In the genomic region with DNA sequence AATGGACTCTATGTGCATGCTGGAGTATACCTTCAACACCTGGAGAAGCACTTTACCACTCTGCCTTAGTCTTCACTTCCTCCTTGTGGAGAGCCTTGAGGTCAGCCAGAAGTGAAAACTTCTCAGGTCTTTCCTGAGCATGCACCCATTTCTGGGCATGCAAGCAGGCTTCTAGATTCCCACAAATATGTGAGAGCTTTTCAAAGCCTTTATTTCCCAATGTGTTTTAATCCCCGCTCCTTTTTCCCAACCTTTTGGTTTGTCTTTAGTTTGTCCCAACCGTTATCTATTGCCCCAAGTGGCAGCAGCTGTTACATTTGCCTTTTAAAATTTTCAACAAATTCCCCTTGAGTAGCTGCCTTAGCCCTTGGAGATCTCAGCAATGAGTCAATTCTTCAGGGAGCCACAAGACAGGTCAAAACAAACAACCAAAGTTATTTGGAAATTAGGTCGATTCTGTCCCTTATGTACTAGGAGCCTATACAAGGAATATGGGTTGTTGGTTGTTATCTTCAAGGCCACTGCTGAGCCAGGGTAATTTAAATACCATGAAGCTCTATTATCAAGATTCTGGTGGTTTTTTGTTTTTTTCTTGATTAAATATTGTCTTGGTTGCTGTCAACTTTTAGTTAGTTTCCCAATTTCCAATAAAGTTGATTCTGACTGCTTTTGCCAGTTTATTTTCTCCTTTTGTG, we compare ENCODE assay signal across 18 cellular contexts. TPM values are rescaled to one million over a fixed set of nuclear protein-coding genes. Genes with fewer than 3 reads are reported as not detected.
DNase-seq lines count a peak whose midpoint lies in the region; ATAC-seq and TF ChIP-seq lines count a peak whose summit lies in the region.
"Had no signal": no experiment of that assay in that cellular context is flagged by ENCODE, and none has a peak within 500 bp of the region (broad histone marks: within the 10 kb centered on the region; RNA-seq: fewer than 3 reads in every experiment).

No MANE protein-coding gene starts in this region.

- H3K27ac Mint-ChIP-seq in endodermal cell, result no peak overlapping the region
- H3K27ac Mint-ChIP-seq: activated CD4-positive, alpha-beta memory T cell treated with anti-CD3 and anti-CD28 coated beads for 36 hours; CD4-positive, alpha-beta memory T cell had no signal

- CTCF ChIA-PET in PC-3 (lab: Charles Lee), result interaction anchor here (1.6 kb wide), 1 partner anchor 19 kb away, joined by 14 read pairs; no protein-coding TSS in a partner anchor

- H3K4me1 ChIP-seq in PC-3 (ENCODE audit: insufficient read depth, low read length), result peaks cover 54% of the 10 kb centered on the region
- peaks cover 2% of the 10 kb centered on the region for H3K4me1 ChIP-seq in endodermal cell (ENCODE audit: control insufficient read depth, insufficient read depth, low read length)
- H3K4me1 ChIP-seq in smooth muscle cell (ENCODE audit: low read depth), result no peaks in the 10 kb centered on the region
- H3K4me1 ChIP-seq: HAP-1 had no signal

- peaks cover 12% of the 10 kb centered on the region for H3K4me1 Mint-ChIP-seq in endodermal cell

- no TSS peak for BruUV-seq in PC-3 (replicated peaks; lab: Mats Ljungman, UMichigan)

- H3K4me2 ChIP-seq in PC-3 (ENCODE audit: low read length) (peak overlapping the region; percentile 38), smooth muscle cell (peak overlapping the region; percentile 43)

- peak; percentile 15; the same call in 1 of the 2 replicates for TF ChIP-seq CTCF in PC-3 (conservative IDR thresholded peaks at IDR 0.05; ENCODE audit: low read depth, low read length)
- TF ChIP-seq CTCF in endodermal cell (conservative IDR thresholded peaks at IDR 0.05), result no peak
- TF ChIP-seq CTCF in smooth muscle cell (IDR thresholded peaks at IDR 0.05; ENCODE audit: borderline replicate concordance, insufficient read depth, poor library complexity, severe bottlenecking), result no peak

- peak overlapping the region; percentile 56 for H3K27ac ChIP-seq in PC-3 (ENCODE audit: low read length)
- no peak overlapping the region for H3K27ac ChIP-seq in endodermal cell (ENCODE audit: low read depth, low read length)
- no peak overlapping the region for H3K27ac ChIP-seq in smooth muscle cell (ENCODE audit: low read depth)
- H3K27ac ChIP-seq: SK-N-MC had no signal

- no peak overlapping the region for H3K9ac ChIP-seq in PC-3 (ENCODE audit: low read length)
- no peak overlapping the region for H3K9ac ChIP-seq in endodermal cell (ENCODE audit: extremely low read depth, low read length, poor library complexity, severe bottlenecking)
- H3K9ac ChIP-seq in smooth muscle cell (ENCODE audit: low read depth), result no peak overlapping the region

- peaks cover 66% of the 10 kb centered on the region for H3K27me3 Mint-ChIP-seq in endodermal cell (ENCODE audit: insufficient read depth)

- no peak overlapping the region for H3K4me3 Mint-ChIP-seq in endodermal cell
- H3K4me3 Mint-ChIP-seq: activated CD4-positive, alpha-beta memory T cell treated with anti-CD3 and anti-CD28 coated beads for 36 hours; CD4-positive, alpha-beta memory T cell had no signal

- ATAC-seq in Right ventricle myocardium superior (ENCODE audit: poor library complexity), result peak; percentile 70
- ATAC-seq in PC-3, result no peak
- no peak for ATAC-seq in GM19395 (IDR thresholded peaks at IDR 0.05; ENCODE audit: unreplicated experiment)

- H3K36me3 ChIP-seq in PC-3 (ENCODE audit: low read depth, low read length), result no peaks in the 10 kb centered on the region
- H3K36me3 ChIP-seq in endodermal cell (ENCODE audit: control insufficient read depth, insufficient read depth, low read length), result no peaks in the 10 kb centered on the region
- no peaks in the 10 kb centered on the region for H3K36me3 ChIP-seq in smooth muscle cell (ENCODE audit: low read depth)
- H3K36me3 ChIP-seq: HAP-1 had no signal

- H3K9me3 ChIP-seq in PC-3 (ENCODE audit: low read length), result peaks cover 21% of the 10 kb centered on the region; the same call in 1 of the 2 replicates
- peaks cover 29% of the 10 kb centered on the region for H3K9me3 ChIP-seq in endodermal cell (ENCODE audit: control insufficient read depth, low read length)
- H3K9me3 ChIP-seq in smooth muscle cell (replicated peaks; ENCODE audit: low read depth), result no peaks in the 10 kb centered on the region

- peaks cover 34% of the 10 kb centered on the region for H3K9me3 Mint-ChIP-seq in endodermal cell

- intact Hi-C loops in Right ventricle myocardium superior (cut with DNase I) (no loop called here), cardiac septum (cut with DNase I) (no loop called here), PC-3 (cut with micrococcal nuclease) (no loop called here)

- no peaks in the 10 kb centered on the region for H3K36me3 Mint-ChIP-seq in endodermal cell (ENCODE audit: low read depth)

- H3F3A ChIP-seq in PC-3 (ENCODE audit: low read length, unreplicated experiment), result peaks cover 2% of the 10 kb centered on the region
- peaks cover 5% of the 10 kb centered on the region for H3F3A ChIP-seq in smooth muscle cell (ENCODE audit: low read depth)

- H4K20me1 ChIP-seq in PC-3 (ENCODE audit: low read length) (no peaks in the 10 kb centered on the region), smooth muscle cell (ENCODE audit: low read depth) (no peaks in the 10 kb centered on the region)

- no peaks in the 10 kb centered on the region for H3K79me2 ChIP-seq in PC-3 (ENCODE audit: low read length)
- H3K79me2 ChIP-seq in smooth muscle cell (ENCODE audit: low read depth), result no peaks in the 10 kb centered on the region

- H3K4me3 ChIP-seq in PC-3 (ENCODE audit: low read length) (no peak overlapping the region), endodermal cell (ENCODE audit: low read length) (no peak overlapping the region), smooth muscle cell (no peak overlapping the region)
- H3K4me3 ChIP-seq: HAP-1, SK-N-MC had no signal

- DNase-seq in Right ventricle myocardium superior, result no peak
- DNase-seq in cardiac septum (ENCODE audit: low spot score), result no peak
- peak; percentile 53 for DNase-seq in PC-3
- DNase-seq in endodermal cell, result peak; percentile 10
- DNase-seq in smooth muscle cell (lab: John Stamatoyannopoulos, UW; ENCODE audit: unreplicated experiment), result no peak
- DNase-seq in NCI-H774 (lab: John Stamatoyannopoulos, UW), result no peak
- no peak for DNase-seq in activated gamma-delta T cell (lab: John Stamatoyannopoulos, UW)
- DNase-seq: activated CD4-positive, alpha-beta memory T cell treated with anti-CD3 and anti-CD28 coated beads for 36 hours; amygdala; CD4-positive, alpha-beta memory T cell; cortex of kidney; DMS79 treated with DMSO at 0.1 percent for 48 hours; kidney; NCI-H146; NCI-H345 had no signal

- H3K27me3 ChIP-seq in PC-3 (ENCODE audit: low read length) (no peaks in the 10 kb centered on the region), endodermal cell (ENCODE audit: control insufficient read depth, insufficient read depth, low read length, poor library complexity, severe bottlenecking) (peaks cover 53% of the 10 kb centered on the region), smooth muscle cell (ENCODE audit: low read depth) (peaks cover 18% of the 10 kb centered on the region)

- POLR2A ChIA-PET in PC-3 (lab: Charles Lee; ENCODE audit: unreplicated experiment), result no interaction called here

- H3K9me2 ChIP-seq in PC-3 (replicated peaks; ENCODE audit: low read length), result no peaks in the 10 kb centered on the region

- WGBS in endodermal cell (ENCODE audit: insufficient coverage in 1 of 2, insufficient read length in 1 of 2), 2 experiments, result 88 to 92% methylated on average over 2 to 3 of the region's 3 CpGs
- 72% methylated on average over 3 of the region's 3 CpGs for WGBS in smooth muscle cell (ENCODE audit: low lambda C conversion rate)

- H2AFZ ChIP-seq in PC-3 (ENCODE audit: low read length) (no peak overlapping the region), smooth muscle cell (ENCODE audit: low read depth) (no peak overlapping the region)

RNA-seq across cellular contexts. Expression of gene LSM3, which starts 44.4 kb away (rescaled TPM):
- total RNA-seq in Right ventricle myocardium superior, result 16.8 TPM
- 13.2 TPM for total RNA-seq in cardiac septum
- 22.0 and 27.2 TPM in 2 replicates for total RNA-seq in PC-3 (2014; rRNA removed)
- 10 to 100 TPM; 18.1 to 19.7 TPM for total RNA-seq in endodermal cell
- polyA plus RNA-seq in endodermal cell (2013, experiment 1 of 2), result 21.2 TPM
- polyA plus RNA-seq in endodermal cell (2013, experiment 2 of 2), result 21.9 TPM
- total RNA-seq in smooth muscle cell, result 18.3 and 22.6 TPM in 2 replicates
- 31.0 and 31.9 TPM in 2 replicates for polyA plus RNA-seq in smooth muscle cell

RNA-seq across cellular contexts. Expression of gene XPC, which starts 44.6 kb away (rescaled TPM):
- total RNA-seq in Right ventricle myocardium superior (7.7 TPM), cardiac septum (16.7 TPM), PC-3 (2014; rRNA removed) (24.3 and 26.1 TPM in 2 replicates), endodermal cell (10 to 100 TPM; 33.0 to 40.0 TPM), smooth muscle cell (20.9 and 31.1 TPM in 2 replicates)
- polyA plus RNA-seq in endodermal cell (2013, experiment 1 of 2), result 37.6 TPM
- 34.9 TPM for polyA plus RNA-seq in endodermal cell (2013, experiment 2 of 2)
- polyA plus RNA-seq in smooth muscle cell, result 23.8 and 28.1 TPM in 2 replicates

Comparison
In these comparisons a context has a peak if more than half of its experiments do, and no peak if none do; other contexts are left out.
1. DNase-seq: peak in PC-3 (single experiment) and endodermal cell (single experiment); none in Right ventricle myocardium superior (single experiment), cardiac septum (single experiment), smooth muscle cell (single experiment), NCI-H774 (single experiment) and activated gamma-delta T cell (single experiment).